2 cellular contexts compared by ENCODE assay signal in the genomic region with DNA sequence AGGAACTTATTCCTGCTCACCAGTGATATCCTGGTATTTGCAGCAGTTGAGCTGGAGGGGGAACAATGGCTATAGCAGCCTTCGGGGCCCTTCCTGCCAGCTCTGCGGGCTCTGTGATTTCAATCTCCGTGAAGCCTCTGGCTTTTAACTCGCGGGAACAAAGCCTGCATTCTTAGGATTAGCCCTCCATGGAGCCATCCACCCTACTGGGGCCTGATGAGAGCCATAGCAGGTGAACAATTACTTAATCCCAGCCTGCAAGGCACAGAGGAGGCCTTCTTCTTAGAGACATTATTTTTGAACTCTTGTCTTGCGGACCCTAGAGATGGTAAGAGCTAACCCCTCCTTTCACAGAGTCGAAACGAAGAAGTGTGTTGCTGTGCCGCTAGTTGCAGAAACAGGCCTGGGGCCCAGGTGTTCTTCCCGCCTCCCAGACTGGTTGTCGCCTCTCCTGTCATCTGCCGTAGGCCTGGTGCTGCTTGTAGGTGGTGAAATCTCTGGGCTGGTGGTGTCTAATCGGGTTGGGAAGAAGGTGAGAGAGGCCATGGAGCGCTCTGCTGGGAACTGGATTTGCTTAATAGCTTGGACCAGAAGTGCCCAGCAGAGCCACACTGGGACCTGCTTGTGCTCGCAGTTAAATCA.
TF ChIP-seq lines count a peak whose summit lies in the region.

No MANE protein-coding gene starts in this region.

TF ChIP-seq in GM23338, 12 proteins besides CTCF, POLR2A, EP300 and RAD21 (continues in another document):
- no peak for TF ChIP-seq EZH2 (IDR thresholded peaks at IDR 0.05; ENCODE audit: low read depth, unreplicated experiment)
- no peak for TF ChIP-seq POLR2AphosphoS5 (IDR thresholded peaks at IDR 0.05; ENCODE audit: low read depth)
- TF ChIP-seq, protein P1, sequence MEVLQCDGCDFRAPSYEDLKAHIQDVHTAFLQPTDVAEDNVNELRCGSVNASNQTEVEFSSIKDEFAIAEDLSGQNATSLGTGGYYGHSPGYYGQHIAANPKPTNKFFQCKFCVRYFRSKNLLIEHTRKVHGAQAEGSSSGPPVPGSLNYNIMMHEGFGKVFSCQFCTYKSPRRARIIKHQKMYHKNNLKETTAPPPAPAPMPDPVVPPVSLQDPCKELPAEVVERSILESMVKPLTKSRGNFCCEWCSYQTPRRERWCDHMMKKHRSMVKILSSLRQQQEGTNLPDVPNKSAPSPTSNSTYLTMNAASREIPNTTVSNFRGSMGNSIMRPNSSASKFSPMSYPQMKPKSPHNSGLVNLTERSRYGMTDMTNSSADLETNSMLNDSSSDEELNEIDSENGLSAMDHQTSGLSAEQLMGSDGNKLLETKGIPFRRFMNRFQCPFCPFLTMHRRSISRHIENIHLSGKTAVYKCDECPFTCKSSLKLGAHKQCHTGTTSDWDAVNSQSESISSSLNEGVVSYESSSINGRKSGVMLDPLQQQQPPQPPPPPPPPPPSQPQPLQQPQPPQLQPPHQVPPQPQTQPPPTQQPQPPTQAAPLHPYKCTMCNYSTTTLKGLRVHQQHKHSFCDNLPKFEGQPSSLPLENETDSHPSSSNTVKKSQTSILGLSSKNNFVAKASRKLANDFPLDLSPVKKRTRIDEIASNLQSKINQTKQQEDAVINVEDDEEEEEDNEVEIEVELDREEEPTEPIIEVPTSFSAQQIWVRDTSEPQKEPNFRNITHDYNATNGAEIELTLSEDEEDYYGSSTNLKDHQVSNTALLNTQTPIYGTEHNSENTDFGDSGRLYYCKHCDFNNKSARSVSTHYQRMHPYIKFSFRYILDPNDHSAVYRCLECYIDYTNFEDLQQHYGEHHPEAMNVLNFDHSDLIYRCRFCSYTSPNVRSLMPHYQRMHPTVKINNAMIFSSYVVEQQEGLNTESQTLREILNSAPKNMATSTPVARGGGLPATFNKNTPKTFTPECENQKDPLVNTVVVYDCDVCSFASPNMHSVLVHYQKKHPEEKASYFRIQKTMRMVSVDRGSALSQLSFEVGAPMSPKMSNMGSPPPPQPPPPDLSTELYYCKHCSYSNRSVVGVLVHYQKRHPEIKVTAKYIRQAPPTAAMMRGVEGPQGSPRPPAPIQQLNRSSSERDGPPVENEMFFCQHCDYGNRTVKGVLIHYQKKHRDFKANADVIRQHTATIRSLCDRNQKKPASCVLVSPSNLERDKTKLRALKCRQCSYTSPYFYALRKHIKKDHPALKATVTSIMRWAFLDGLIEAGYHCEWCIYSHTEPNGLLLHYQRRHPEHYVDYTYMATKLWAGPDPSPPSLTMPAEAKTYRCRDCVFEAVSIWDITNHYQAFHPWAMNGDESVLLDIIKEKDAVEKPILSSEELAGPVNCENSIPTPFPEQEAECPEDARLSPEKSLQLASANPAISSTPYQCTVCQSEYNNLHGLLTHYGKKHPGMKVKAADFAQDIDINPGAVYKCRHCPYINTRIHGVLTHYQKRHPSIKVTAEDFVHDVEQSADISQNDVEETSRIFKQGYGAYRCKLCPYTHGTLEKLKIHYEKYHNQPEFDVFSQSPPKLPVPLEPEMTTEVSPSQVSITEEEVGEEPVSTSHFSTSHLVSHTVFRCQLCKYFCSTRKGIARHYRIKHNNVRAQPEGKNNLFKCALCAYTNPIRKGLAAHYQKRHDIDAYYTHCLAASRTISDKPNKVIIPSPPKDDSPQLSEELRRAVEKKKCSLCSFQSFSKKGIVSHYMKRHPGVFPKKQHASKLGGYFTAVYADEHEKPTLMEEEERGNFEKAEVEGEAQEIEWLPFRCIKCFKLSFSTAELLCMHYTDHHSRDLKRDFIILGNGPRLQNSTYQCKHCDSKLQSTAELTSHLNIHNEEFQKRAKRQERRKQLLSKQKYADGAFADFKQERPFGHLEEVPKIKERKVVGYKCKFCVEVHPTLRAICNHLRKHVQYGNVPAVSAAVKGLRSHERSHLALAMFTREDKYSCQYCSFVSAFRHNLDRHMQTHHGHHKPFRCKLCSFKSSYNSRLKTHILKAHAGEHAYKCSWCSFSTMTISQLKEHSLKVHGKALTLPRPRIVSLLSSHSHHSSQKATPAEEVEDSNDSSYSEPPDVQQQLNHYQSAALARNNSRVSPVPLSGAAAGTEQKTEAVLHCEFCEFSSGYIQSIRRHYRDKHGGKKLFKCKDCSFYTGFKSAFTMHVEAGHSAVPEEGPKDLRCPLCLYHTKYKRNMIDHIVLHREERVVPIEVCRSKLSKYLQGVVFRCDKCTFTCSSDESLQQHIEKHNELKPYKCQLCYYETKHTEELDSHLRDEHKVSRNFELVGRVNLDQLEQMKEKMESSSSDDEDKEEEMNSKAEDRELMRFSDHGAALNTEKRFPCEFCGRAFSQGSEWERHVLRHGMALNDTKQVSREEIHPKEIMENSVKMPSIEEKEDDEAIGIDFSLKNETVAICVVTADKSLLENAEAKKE (CRISPR knock-in tag; IDR thresholded peaks at IDR 0.05) = no peak
- TF ChIP-seq STAT1 (IDR thresholded peaks at IDR 0.05; ENCODE audit: unreplicated experiment) = no peak
- no peak for TF ChIP-seq ZNF331 (CRISPR knock-in tag; IDR thresholded peaks at IDR 0.05; ENCODE audit: low read depth)
- no peak for TF ChIP-seq JUNB (IDR thresholded peaks at IDR 0.05; ENCODE audit: unreplicated experiment)
- TF ChIP-seq ZNF114 (CRISPR knock-in tag; IDR thresholded peaks at IDR 0.05) = no peak
- TF ChIP-seq, protein P2, sequence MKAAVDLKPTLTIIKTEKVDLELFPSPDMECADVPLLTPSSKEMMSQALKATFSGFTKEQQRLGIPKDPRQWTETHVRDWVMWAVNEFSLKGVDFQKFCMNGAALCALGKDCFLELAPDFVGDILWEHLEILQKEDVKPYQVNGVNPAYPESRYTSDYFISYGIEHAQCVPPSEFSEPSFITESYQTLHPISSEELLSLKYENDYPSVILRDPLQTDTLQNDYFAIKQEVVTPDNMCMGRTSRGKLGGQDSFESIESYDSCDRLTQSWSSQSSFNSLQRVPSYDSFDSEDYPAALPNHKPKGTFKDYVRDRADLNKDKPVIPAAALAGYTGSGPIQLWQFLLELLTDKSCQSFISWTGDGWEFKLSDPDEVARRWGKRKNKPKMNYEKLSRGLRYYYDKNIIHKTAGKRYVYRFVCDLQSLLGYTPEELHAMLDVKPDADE (IDR thresholded peaks at IDR 0.05) = no peak
- TF ChIP-seq NANOG (IDR thresholded peaks at IDR 0.05; ENCODE audit: borderline replicate concordance) = no peak
- no peak for TF ChIP-seq EZH2phosphoT487 (IDR thresholded peaks at IDR 0.05; ENCODE audit: unreplicated experiment)
- TF ChIP-seq CREB1 (CRISPR knock-in tag; IDR thresholded peaks at IDR 0.05; ENCODE audit: low read depth) = no peak

TF ChIP-seq in H1, 55 proteins besides CTCF, POLR2A, EP300 and RAD21:
- TF ChIP-seq NRF1 (IDR thresholded peaks at IDR 0.05; ENCODE audit: low read depth, low read length) (no peak), SP4 (IDR thresholded peaks at IDR 0.05; ENCODE audit: low read length) (no peak), NANOG (IDR thresholded peaks at IDR 0.05; ENCODE audit: insufficient read depth, low read depth, low read length, poor library complexity, severe bottlenecking) (peak; percentile 68)
- TF ChIP-seq, protein P3, sequence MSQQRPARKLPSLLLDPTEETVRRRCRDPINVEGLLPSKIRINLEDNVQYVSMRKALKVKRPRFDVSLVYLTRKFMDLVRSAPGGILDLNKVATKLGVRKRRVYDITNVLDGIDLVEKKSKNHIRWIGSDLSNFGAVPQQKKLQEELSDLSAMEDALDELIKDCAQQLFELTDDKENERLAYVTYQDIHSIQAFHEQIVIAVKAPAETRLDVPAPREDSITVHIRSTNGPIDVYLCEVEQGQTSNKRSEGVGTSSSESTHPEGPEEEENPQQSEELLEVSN (IDR thresholded peaks at IDR 0.05) = peak; percentile 61
